ENCODE assay signal across 14 cellular contexts in the genomic region with DNA sequence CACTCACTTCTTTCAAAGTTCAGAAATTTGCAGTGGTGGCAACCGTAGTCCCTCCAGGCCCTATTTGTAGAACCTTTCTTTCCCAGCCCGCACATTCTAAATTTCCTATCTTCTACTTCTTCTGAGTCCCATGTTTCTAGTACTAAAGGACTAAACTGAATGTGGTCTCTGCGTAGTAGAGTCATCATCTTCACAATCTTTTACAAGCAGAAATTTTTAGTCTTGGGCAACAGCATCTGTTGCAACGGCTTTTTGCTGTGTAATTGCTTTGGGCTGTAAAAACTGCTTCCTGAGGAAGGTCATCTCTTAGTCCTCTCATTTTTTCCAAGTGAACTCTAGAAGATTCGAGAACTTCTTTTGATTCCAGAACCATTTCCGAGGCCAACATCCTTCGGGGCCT. TPM values are rescaled to one million over a fixed set of nuclear protein-coding genes. Genes with fewer than 3 reads are reported as not detected.
DNase-seq lines count a peak whose midpoint lies in the region; ATAC-seq and TF ChIP-seq lines count a peak whose summit lies in the region.
"Had no signal": no experiment of that assay in that cellular context is flagged by ENCODE, and none has a peak within 500 bp of the region (broad histone marks: within the 10 kb centered on the region; RNA-seq: fewer than 3 reads in every experiment).

No MANE protein-coding gene starts in this region.

- POLR2A ChIA-PET in activated CD8-positive, alpha-beta T cell treated with anti-CD3 and anti-CD28 coated beads for 36 hours (lab: Charles Lee): interaction anchor here (2.4 kb wide), 1 partner anchor 23 kb away, joined by 7 read pairs; no protein-coding TSS in a partner anchor
- POLR2A ChIA-PET in A673 (lab: Charles Lee; ENCODE audit: low non-redundant PET): no interaction called here
- POLR2A ChIA-PET in T-cell (lab: Charles Lee): no interaction called here

- BruUV-seq in A673 (replicated peaks; lab: Mats Ljungman, UMichigan): no TSS peak

- peaks cover 63% of the 10 kb centered on the region for H3K4me1 Mint-ChIP-seq in activated CD8-positive, alpha-beta T cell treated with anti-CD3 and anti-CD28 coated beads for 36 hours (ENCODE audit: low read depth)
- peaks cover 36 to 55% (median 38%) of the 10 kb centered on the region in 3 donors for H3K4me1 Mint-ChIP-seq in T-cell

- H3K27ac Mint-ChIP-seq in activated CD8-positive, alpha-beta T cell treated with anti-CD3 and anti-CD28 coated beads for 36 hours: no peak overlapping the region
- H3K27ac Mint-ChIP-seq in T-cell: no peak overlapping the region
- H3K27ac Mint-ChIP-seq: activated CD8-positive, alpha-beta T cell treated with anti-CD3 and anti-CD28 coated beads, Interleukin-2, amount 10 ng/mL, durations not matched to agents 7 days and 5 days; activated naive CD4-positive, alpha-beta T cell treated with anti-CD3 and anti-CD28 coated beads, Interleukin-2, amount 50 U/mL, for 72 hours had no signal

- H3K27me3 ChIP-seq in A673 (replicated peaks; ENCODE audit: insufficient read depth, low read depth, low read length, poor library complexity): no peaks in the 10 kb centered on the region
- no peaks in the 10 kb centered on the region for H3K27me3 ChIP-seq in SJCRH30

- H3K27ac ChIP-seq in A673 (ENCODE audit: low read depth, low read length, poor library complexity, severe bottlenecking) (no peak overlapping the region), SJCRH30 (no peak overlapping the region)

- H3K36me3 ChIP-seq in mucosa of descending colon (ENCODE audit: low read depth) (no peaks in the 10 kb centered on the region), A673 (ENCODE audit: insufficient read depth, low read length, poor library complexity, severe bottlenecking) (no peaks in the 10 kb centered on the region), SJCRH30 (no peaks in the 10 kb centered on the region; the same call in 1 of the 2 replicates)

- peaks cover 7% of the 10 kb centered on the region for H3K36me3 Mint-ChIP-seq in activated CD8-positive, alpha-beta T cell treated with anti-CD3 and anti-CD28 coated beads for 36 hours (ENCODE audit: low read depth)
- H3K36me3 Mint-ChIP-seq in T-cell: no peaks in the 10 kb centered on the region

- CTCF ChIA-PET in activated CD8-positive, alpha-beta T cell treated with anti-CD3 and anti-CD28 coated beads for 36 hours (lab: Charles Lee): interaction anchor here (1.3 kb wide), 1 partner anchor 15 kb away, joined by 3 read pairs; no protein-coding TSS in a partner anchor
- CTCF ChIA-PET in A673 (lab: Charles Lee): no interaction called here
- CTCF ChIA-PET in T-cell (lab: Charles Lee): no interaction called here

- peak; percentile 31 for ATAC-seq in mucosa of descending colon
- no peak for ATAC-seq in activated CD8-positive, alpha-beta T cell treated with anti-CD3 and anti-CD28 coated beads for 36 hours
- ATAC-seq in T-cell (replicated peaks in 1 of 4): no peak
- ATAC-seq: activated CD8-positive, alpha-beta T cell treated with anti-CD3 and anti-CD28 coated beads, Interleukin-2, amount 10 ng/mL, durations not matched to agents 7 days and 5 days; activated naive CD4-positive, alpha-beta T cell treated with anti-CD3 and anti-CD28 coated beads, Interleukin-2, amount 50 U/mL, for 72 hours had no signal

- intact Hi-C loops in mucosa of descending colon (cut with DNase I, micrococcal nuclease) (no loop called here), A673 (cut with micrococcal nuclease; ENCODE audit: unreplicated experiment) (no loop called here)
- intact Hi-C loops in activated CD8-positive, alpha-beta T cell treated with anti-CD3 and anti-CD28 coated beads for 36 hours (cut with micrococcal nuclease): no loop called here

- peaks cover 2% of the 10 kb centered on the region for H3K9me3 Mint-ChIP-seq in activated CD8-positive, alpha-beta T cell treated with anti-CD3 and anti-CD28 coated beads for 36 hours
- no peaks in the 10 kb centered on the region for H3K9me3 Mint-ChIP-seq in T-cell

- DNase-seq in AG09309 (ENCODE audit: low read depth): peak; percentile 83
- DNase-seq in LHCN-M2 (ENCODE audit: low read depth): peak; percentile 50
- peak; percentile 62 for DNase-seq in choroid plexus epithelial cell (ENCODE audit: low read depth)
- peak in 1 of 3 donors; percentile 17 for DNase-seq in mucosa of descending colon
- DNase-seq in activated CD8-positive, alpha-beta T cell treated with anti-CD3 and anti-CD28 coated beads for 36 hours: no peak
- DNase-seq in A673 (ENCODE audit: low spot score): no peak
- no peak for DNase-seq in SJCRH30
- no peak for DNase-seq in T-cell
- DNase-seq: activated CD8-positive, alpha-beta T cell treated with anti-CD3 and anti-CD28 coated beads, Interleukin-2, amount 10 ng/mL, durations not matched to agents 7 days and 5 days; effector CD8-positive, alpha-beta T cell; hypothalamus; NCI-H146; posterior cingulate gyrus had no signal

- H3K9me3 ChIP-seq in mucosa of descending colon: no peaks in the 10 kb centered on the region
- no peaks in the 10 kb centered on the region for H3K9me3 ChIP-seq in A673 (ENCODE audit: low read depth, low read length, poor library complexity, severe bottlenecking)
- no peaks in the 10 kb centered on the region for H3K9me3 ChIP-seq in SJCRH30 (replicated peaks)

- no peak for TF ChIP-seq CTCF in AG09309 (IDR thresholded peaks at IDR 0.05; ENCODE audit: control insufficient read depth, insufficient read depth, low read depth, low read length, missing control alignments)
- no peak for TF ChIP-seq CTCF in choroid plexus epithelial cell (conservative IDR thresholded peaks at IDR 0.05; ENCODE audit: low read depth, low read length)
- no peak for TF ChIP-seq CTCF in mucosa of descending colon (IDR thresholded peaks at IDR 0.05)
- no peak for TF ChIP-seq CTCF in activated CD8-positive, alpha-beta T cell treated with anti-CD3 and anti-CD28 coated beads for 36 hours (IDR thresholded peaks at IDR 0.05)
- no peak for TF ChIP-seq CTCF in A673 (conservative IDR thresholded peaks at IDR 0.05; ENCODE audit: low read depth, low read length)

- no peaks in the 10 kb centered on the region for H3K27me3 Mint-ChIP-seq in activated CD8-positive, alpha-beta T cell treated with anti-CD3 and anti-CD28 coated beads for 36 hours
- H3K27me3 Mint-ChIP-seq in T-cell: no peaks in the 10 kb centered on the region

- H3K4me3 Mint-ChIP-seq in activated CD8-positive, alpha-beta T cell treated with anti-CD3 and anti-CD28 coated beads for 36 hours: no peak overlapping the region
- H3K4me3 Mint-ChIP-seq in T-cell: no peak overlapping the region
- H3K4me3 Mint-ChIP-seq: activated CD8-positive, alpha-beta T cell treated with anti-CD3 and anti-CD28 coated beads, Interleukin-2, amount 10 ng/mL, durations not matched to agents 7 days and 5 days had no signal

- H3K4me3 ChIP-seq in AG09309 (ENCODE audit: control insufficient read depth, low read depth, low read length) (no peak overlapping the region), choroid plexus epithelial cell (ENCODE audit: low read depth, low read length) (no peak overlapping the region), mucosa of descending colon (no peak overlapping the region), A673 (ENCODE audit: low read depth, low read length, poor library complexity, severe bottlenecking) (no peak overlapping the region), SJCRH30 (no peak overlapping the region)

- H3K4me1 ChIP-seq in mucosa of descending colon (ENCODE audit: low read depth): no peaks in the 10 kb centered on the region
- peaks cover 11% of the 10 kb centered on the region for H3K4me1 ChIP-seq in A673 (ENCODE audit: insufficient read depth, low read length, poor library complexity, severe bottlenecking)
- H3K4me1 ChIP-seq in SJCRH30: peaks cover 52% of the 10 kb centered on the region

RNA-seq across cellular contexts. Expression of a gene that starts 23.9 kb away (rescaled TPM):
- total RNA-seq in LHCN-M2 (2014; rRNA removed) (0.64 and 1.4 TPM in 2 replicates), mucosa of descending colon (100 to 1,000 TPM in 2 of 3 donors, 10 to 100 TPM in 1; 41.3 to 142 (median 101) TPM), A673 (2021) (0.30 and 0.44 TPM in 2 replicates), T-cell (10 to 100 TPM in 1 of 5 donors, 1 to 10 TPM in 4; 3.7 to 13.4 (median 4.6) TPM)
- polyA plus RNA-seq in LHCN-M2 (2012): 0.06 TPM
- total RNA-seq in activated CD8-positive, alpha-beta T cell treated with anti-CD3 and anti-CD28 coated beads for 36 hours: 1 to 10 TPM; 5.3 to 6.2 TPM
- 26.7 and 35.5 TPM in 2 replicates for total RNA-seq in SJCRH30 (2014; rRNA removed; shearing (Covaris generic))

Comparison
In these comparisons a context has a peak if more than half of its experiments do, and no peak if none do; other contexts are left out.
1. DNase-seq: peak in AG09309 (single experiment), LHCN-M2 (single experiment) and choroid plexus epithelial cell (single experiment); none in activated CD8-positive, alpha-beta T cell treated with anti-CD3 and anti-CD28 coated beads for 36 hours (single experiment), A673 (single experiment), SJCRH30 (0 of 2) and T-cell (0 of 34).